In the genomic region with DNA sequence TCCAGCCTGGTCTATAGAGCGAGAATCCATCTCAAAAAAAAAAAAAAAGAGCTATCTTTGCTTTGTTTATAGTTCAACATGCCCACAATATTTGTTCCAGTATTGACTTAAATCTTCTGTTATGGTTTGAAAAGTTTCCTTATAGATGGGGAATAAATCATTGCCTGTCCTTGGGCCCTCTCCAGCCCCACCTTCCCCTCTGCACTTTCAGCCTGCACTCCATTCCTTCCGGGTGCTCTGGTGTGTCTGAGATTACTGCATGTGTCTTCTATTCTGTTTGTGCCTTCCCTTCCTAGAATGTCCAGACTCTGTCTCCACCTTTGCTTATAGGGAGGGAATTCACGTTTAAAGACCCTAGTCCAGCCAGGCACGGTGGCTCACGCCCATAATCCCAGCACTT, we compare ENCODE assay signal across 26 cellular contexts. TPM values are rescaled to one million over a fixed set of nuclear protein-coding genes. Genes with fewer than 3 reads are reported as not detected.
A peak's percentile ranks its signal among the peaks of the same experiment; 100 is the strongest.
DNase-seq lines count a peak whose midpoint lies in the region; ATAC-seq and TF ChIP-seq lines count a peak whose summit lies in the region.
"Had no signal": no experiment of that assay in that cellular context is flagged by ENCODE, and none has a peak within 500 bp of the region (broad histone marks: within the 10 kb centered on the region; RNA-seq: fewer than 3 reads in every experiment).

No MANE protein-coding gene starts in this region.

- intact Hi-C loops in CD14-positive monocyte (cut with micrococcal nuclease), result no loop called here
- intact Hi-C loops in CD4-positive, alpha-beta T cell (cut with DNase I, micrococcal nuclease), result no loop called here

- CTCF ChIA-PET in CD4-positive, alpha-beta T cell (lab: Charles Lee), result interaction anchor here (0.7 kb wide), 1 partner anchor 487 kb away, joined by 3 read pairs; no protein-coding TSS in a partner anchor

- DNase-seq in CD14-positive monocyte (ENCODE audit: low spot score), result no peak
- DNase-seq in CD4-positive, alpha-beta T cell, result no peak
- DNase-seq in endodermal cell, result no peak
- DNase-seq in nephron progenitor cell, result no peak
- DNase-seq in NCI-H2081 (lab: John Stamatoyannopoulos, UW), result no peak
- no peak for DNase-seq in DMS79 (lab: John Stamatoyannopoulos, UW)
- no peak for DNase-seq in SIG-M5 (lab: John Stamatoyannopoulos, UW)
- DNase-seq: activated T-cell treated with anti-CD3 and anti-CD28 coated beads for 4 hours; left ventricle myocardium inferior; NCI-H1105 treated with DMSO at 0.1 percent for 48 hours; NCI-H2029; NCI-H526 treated with DMSO at 0.1 percent for 48 hours; PC-9; SHP77; stimulated activated CD4-positive, alpha-beta T cell treated with anti-CD3 and anti-CD28 coated beads, Interleukin-4, amount 100 ng/mL, for 4 hours; stimulated activated naive CD4-positive, alpha-beta T cell; SW 1271; T1000; testis; WERI-Rb-1 had no signal

- H3K27ac Mint-ChIP-seq in CD14-positive monocyte, result peak overlapping the region in 4 of 7 donors; percentile 6 to 81 (median 47)
- peak overlapping the region; percentile 3 for H3K27ac Mint-ChIP-seq in CD4-positive, alpha-beta T cell
- peak overlapping the region; percentile 64 for H3K27ac Mint-ChIP-seq in endodermal cell
- peak overlapping the region; percentile 44 for H3K27ac Mint-ChIP-seq in nephron progenitor cell
- H3K27ac Mint-ChIP-seq: mesothelial cell of epicardium had no signal

- H3K9me3 Mint-ChIP-seq in CD14-positive monocyte (no peaks in the 10 kb centered on the region), endodermal cell (peaks cover 2% of the 10 kb centered on the region), nephron progenitor cell (peaks cover 13% of the 10 kb centered on the region)
- no peaks in the 10 kb centered on the region for H3K9me3 Mint-ChIP-seq in CD4-positive, alpha-beta T cell
- H3K9me3 Mint-ChIP-seq: mesothelial cell of epicardium had no signal

- no peak overlapping the region for H3K4me3 ChIP-seq in endodermal cell (ENCODE audit: low read length)
- H3K4me3 ChIP-seq: GM12878, left ventricle myocardium inferior, PC-9, prostate gland, testis had no signal

- no peaks in the 10 kb centered on the region for H3K4me1 ChIP-seq in endodermal cell (ENCODE audit: control insufficient read depth, insufficient read depth, low read length)
- H3K4me1 ChIP-seq: prostate gland had no signal

- H3K4me1 Mint-ChIP-seq in CD14-positive monocyte, result peaks cover 64% of the 10 kb centered on the region
- H3K4me1 Mint-ChIP-seq in CD4-positive, alpha-beta T cell (ENCODE audit: low read depth), result peaks cover 69% of the 10 kb centered on the region
- H3K4me1 Mint-ChIP-seq in endodermal cell, result peaks cover 2% of the 10 kb centered on the region
- peaks cover 3% of the 10 kb centered on the region for H3K4me1 Mint-ChIP-seq in nephron progenitor cell

- no peaks in the 10 kb centered on the region for H3K9me3 ChIP-seq in CD4-positive, alpha-beta T cell (ENCODE audit: control insufficient read depth, low read length)
- no peaks in the 10 kb centered on the region for H3K9me3 ChIP-seq in endodermal cell (ENCODE audit: control insufficient read depth, low read length)
- H3K9me3 ChIP-seq: left ventricle myocardium inferior, prostate gland, testis had no signal

- H3K27me3 Mint-ChIP-seq in CD14-positive monocyte (ENCODE audit: low read depth in 3 of 3), result peaks cover 0 to 3% (median 2%) of the 10 kb centered on the region in 3 donors
- no peaks in the 10 kb centered on the region for H3K27me3 Mint-ChIP-seq in CD4-positive, alpha-beta T cell
- no peaks in the 10 kb centered on the region for H3K27me3 Mint-ChIP-seq in endodermal cell (ENCODE audit: insufficient read depth)
- H3K27me3 Mint-ChIP-seq in nephron progenitor cell (ENCODE audit: low read depth, poor library complexity), result no peaks in the 10 kb centered on the region

- ATAC-seq in CD4-positive, alpha-beta T cell (ENCODE audit: poor library complexity), result no peak
- no peak for ATAC-seq in HG02870 (IDR thresholded peaks at IDR 0.05; ENCODE audit: unreplicated experiment)
- ATAC-seq: GM12878, HCT116, sciatic nerve had no signal

- H3K27me3 ChIP-seq in CD4-positive, alpha-beta T cell (ENCODE audit: control insufficient read depth, insufficient read depth, low read length), result no peaks in the 10 kb centered on the region
- no peaks in the 10 kb centered on the region for H3K27me3 ChIP-seq in endodermal cell (ENCODE audit: control insufficient read depth, insufficient read depth, low read length, poor library complexity, severe bottlenecking)
- H3K27me3 ChIP-seq: testis had no signal

- 91 to 92% methylated on average over 5 of the region's 5 CpGs for WGBS in endodermal cell (ENCODE audit: insufficient coverage in 1 of 2, insufficient read length in 1 of 2), 2 experiments

- peaks cover 8% of the 10 kb centered on the region for H3K36me3 ChIP-seq in endodermal cell (ENCODE audit: control insufficient read depth, insufficient read depth, low read length)
- H3K36me3 ChIP-seq: left ventricle myocardium inferior, prostate gland had no signal

- POLR2A ChIA-PET in CD4-positive, alpha-beta T cell (lab: Charles Lee), result no interaction called here

- no peak for TF ChIP-seq CTCF in CD14-positive monocyte (IDR thresholded peaks at IDR 0.05)
- no peak for TF ChIP-seq CTCF in CD4-positive, alpha-beta T cell (IDR thresholded peaks at IDR 0.05)
- no peak for TF ChIP-seq CTCF in endodermal cell (conservative IDR thresholded peaks at IDR 0.05)
- no peak for TF ChIP-seq CTCF in nephron progenitor cell (IDR thresholded peaks at IDR 0.05)

- H3K4me3 Mint-ChIP-seq in CD14-positive monocyte, result no peak overlapping the region
- no peak overlapping the region for H3K4me3 Mint-ChIP-seq in CD4-positive, alpha-beta T cell
- no peak overlapping the region for H3K4me3 Mint-ChIP-seq in endodermal cell
- H3K4me3 Mint-ChIP-seq in nephron progenitor cell, result no peak overlapping the region
- H3K4me3 Mint-ChIP-seq: mesothelial cell of epicardium had no signal

- H3K27ac ChIP-seq in CD4-positive, alpha-beta T cell (ENCODE audit: low read depth, low read length), result no peak overlapping the region
- no peak overlapping the region for H3K27ac ChIP-seq in endodermal cell (ENCODE audit: low read depth, low read length)
- H3K27ac ChIP-seq: left ventricle myocardium inferior, PC-9, prostate gland, testis, WERI-Rb-1 had no signal

- peaks cover 4 to 20% of the 10 kb centered on the region in 2 donors for H3K36me3 Mint-ChIP-seq in CD14-positive monocyte
- peaks cover 21% of the 10 kb centered on the region for H3K36me3 Mint-ChIP-seq in CD4-positive, alpha-beta T cell (ENCODE audit: low read depth)
- H3K36me3 Mint-ChIP-seq in endodermal cell (ENCODE audit: low read depth), result peaks cover 16% of the 10 kb centered on the region
- H3K36me3 Mint-ChIP-seq in nephron progenitor cell (ENCODE audit: low read depth), result peaks cover 51% of the 10 kb centered on the region

- H3K9ac ChIP-seq in endodermal cell (ENCODE audit: extremely low read depth, low read length, poor library complexity, severe bottlenecking), result no peak overlapping the region

RNA-seq across cellular contexts. Expression of a gene that starts 25.2 kb away (rescaled TPM):
- 1,000 to 10,000 TPM; 1,394 to 2,105 TPM for polyA plus RNA-seq in CD14-positive monocyte
- total RNA-seq in CD4-positive, alpha-beta T cell, result 10 to 100 TPM; 20.8 to 22.9 TPM
- 100 to 1,000 TPM; 178 to 195 TPM for total RNA-seq in endodermal cell
- polyA plus RNA-seq in endodermal cell (2013, experiment 1 of 2), result 137 TPM
- 132 TPM for polyA plus RNA-seq in endodermal cell (2013, experiment 2 of 2)

RNA-seq across cellular contexts. Expression of a gene that starts 28.4 kb away (rescaled TPM):
- polyA plus RNA-seq in CD14-positive monocyte, result 1,000 to 10,000 TPM; 1,179 to 1,306 TPM
- total RNA-seq in CD4-positive, alpha-beta T cell, result 100 to 1,000 TPM; 256 to 271 TPM
- 100 to 1,000 TPM; 359 to 371 TPM for total RNA-seq in endodermal cell
- 416 TPM for polyA plus RNA-seq in endodermal cell (2013, experiment 1 of 2)
- polyA plus RNA-seq in endodermal cell (2013, experiment 2 of 2), result 399 TPM

RNA-seq across cellular contexts. Expression of a gene that starts 28.8 kb away (rescaled TPM):
- polyA plus RNA-seq in CD14-positive monocyte, result 10 to 100 TPM; 22.4 to 26.7 TPM
- total RNA-seq in CD4-positive, alpha-beta T cell, result 10 to 100 TPM; 21.4 to 22.0 TPM
- 10 to 100 TPM in 1 of 2 donors, 1 to 10 TPM in 1; 6.3 to 11.2 TPM for total RNA-seq in endodermal cell
- polyA plus RNA-seq in endodermal cell (2013, experiment 1 of 2), result 8.1 TPM
- 6.9 TPM for polyA plus RNA-seq in endodermal cell (2013, experiment 2 of 2)

RNA-seq across cellular contexts. Expression of a gene that starts 38.9 kb away (rescaled TPM):
- polyA plus RNA-seq in CD14-positive monocyte, result 1 to 10 TPM; 2.0 to 3.1 TPM
- 10 to 100 TPM; 10.5 to 12.7 TPM for total RNA-seq in CD4-positive, alpha-beta T cell
- total RNA-seq in endodermal cell, result 10 to 100 TPM; 44.4 to 51.7 TPM
- 25.9 TPM for polyA plus RNA-seq in endodermal cell (2013, experiment 1 of 2)
- polyA plus RNA-seq in endodermal cell (2013, experiment 2 of 2), result 21.9 TPM

RNA-seq across cellular contexts. Expression of a gene that starts 43.5 kb away (rescaled TPM):
- polyA plus RNA-seq in CD14-positive monocyte, result 10 to 100 TPM; 68.6 to 78.9 TPM
- total RNA-seq in CD4-positive, alpha-beta T cell, result 10 to 100 TPM; 94.3 to 95.2 TPM
- total RNA-seq in endodermal cell, result 10 to 100 TPM; 48.3 to 48.9 TPM
- 39.3 TPM for polyA plus RNA-seq in endodermal cell (2013, experiment 1 of 2)
- 32.5 TPM for polyA plus RNA-seq in endodermal cell (2013, experiment 2 of 2)

Comparison
In these comparisons a context has a peak if more than half of its experiments do, and no peak if none do; other contexts are left out.
1. H3K27ac Mint-ChIP-seq: peak in every context shown above with its lines; median percentile 64 in endodermal cell; 47 in CD14-positive monocyte; 44 in nephron progenitor cell; 3 in CD4-positive, alpha-beta T cell.
2. RNA of a gene that starts 25.2 kb away (total RNA-seq): 178 to 195 TPM in endodermal cell; 20.8 to 22.9 TPM in CD4-positive, alpha-beta T cell; every median in the first group is over 4 times any median in the second.